Comparison of ENCODE assay signal across 8 cellular contexts in genomic region chr17:50117202-50118040, GRCh38. TPM values are rescaled to one million over a fixed set of nuclear protein-coding genes. Genes with fewer than 3 reads are reported as not detected.
DNase-seq lines count a peak whose midpoint lies in the region; TF ChIP-seq lines count a peak whose summit lies in the region.

No MANE protein-coding gene starts in this region.

- no peak overlapping the region for H3K4me2 ChIP-seq in neural cell (ENCODE audit: low read length)

- H3K9me3 ChIP-seq in neural cell (ENCODE audit: low read length) (no peaks in the 10 kb centered on the region), transverse colon (no peaks in the 10 kb centered on the region)

- peak; percentile 33 for TF ChIP-seq RAD21 in neural cell (conservative IDR thresholded peaks at IDR 0.05)

- TF ChIP-seq CTCF in neural cell (IDR thresholded peaks at IDR 0.05; ENCODE audit: poor library complexity, severe bottlenecking) (peak; percentile 68), transverse colon (IDR thresholded peaks at IDR 0.05) (peak; percentile 54 to 78 (median 68))

- H2AFZ ChIP-seq in neural cell (ENCODE audit: low read depth, low read length), result no peak overlapping the region

- in situ Hi-C loops in transverse colon (cut with MboI; ENCODE audit: low pct_ligation_motif_present in 1 of 4, low pct_unique_long_range_greater_than_20kb in 1 of 4, low sequenced_read_pairs in 3 of 4), result no loop called here

- DNase-seq in Daoy (ENCODE audit: low read depth) (peak; percentile 52), NCI-H1092 treated with DMSO at 0.1 percent for 48 hours (lab: John Stamatoyannopoulos, UW) (peak; percentile 50), activated T-cell treated with anti-CD3 and anti-CD28 coated beads for 1 hour (ENCODE audit: low read depth) (peak; percentile 53), erythroblast (lab: John Stamatoyannopoulos, UW) (peak; percentile 52 to 55), transverse colon (peak; percentile 68), NCI-H446 (lab: John Stamatoyannopoulos, UW) (no peak), putamen (ENCODE audit: low spot score) (no peak)

- H3K9me2 ChIP-seq in neural cell (ENCODE audit: insufficient read depth, low read length), result no peaks in the 10 kb centered on the region

- no peaks in the 10 kb centered on the region for H3K79me2 ChIP-seq in neural cell (replicated peaks; ENCODE audit: insufficient read depth, low read length)

- H3K27me3 ChIP-seq in neural cell (ENCODE audit: insufficient read depth, low read depth, low read length) (no peaks in the 10 kb centered on the region), transverse colon (peaks cover 18% of the 10 kb centered on the region)

- H3K4me3 ChIP-seq in neural cell (ENCODE audit: low read length) (no peak overlapping the region), transverse colon (peak overlapping the region in 2 of 4 donors; percentile 3 to 28)

- intact Hi-C loops in transverse colon (cut with DNase I; ENCODE audit: low total_unique reads), result no loop called here

- H3F3A ChIP-seq in neural cell (ENCODE audit: insufficient read depth, low read length, poor library complexity, severe bottlenecking), result no peaks in the 10 kb centered on the region

- H3K4me1 ChIP-seq in transverse colon, result peaks cover 9 to 27% (median 19%) of the 10 kb centered on the region in 4 donors

- 14% methylated on average over 43 of the region's 64 CpGs; no CpG with 5 or more reads in 1 of the 2 donors for WGBS in transverse colon (ENCODE audit: low coverage in 1 of 2), 2 donors

- H4K20me1 ChIP-seq in neural cell (ENCODE audit: insufficient read depth), result no peaks in the 10 kb centered on the region

- TF ChIP-seq POLR2A in erythroblast (IDR thresholded peaks at IDR 0.05; ENCODE audit: low read length) (no peak), transverse colon (IDR thresholded peaks at IDR 0.05) (no peak)

- H3K27ac ChIP-seq in neural cell (ENCODE audit: low read length), result no peak overlapping the region
- H3K27ac ChIP-seq in transverse colon, result no peak overlapping the region

- H3K36me3 ChIP-seq in neural cell (ENCODE audit: insufficient read depth, low read length) (peaks cover 4% of the 10 kb centered on the region), transverse colon (no peaks in the 10 kb centered on the region)

- H3K9ac ChIP-seq in neural cell (ENCODE audit: low read length), result no peak overlapping the region

- TF ChIP-seq EP300 in neural cell (conservative IDR thresholded peaks at IDR 0.05; ENCODE audit: poor library complexity, severe bottlenecking) (no peak), transverse colon (IDR thresholded peaks at IDR 0.05; ENCODE audit: low read depth) (no peak)

TF ChIP-seq in neural cell, 6 proteins besides CTCF, POLR2A, EP300 and RAD21:
- TF ChIP-seq TAF1 (IDR thresholded peaks at IDR 0.05; ENCODE audit: low read depth), result no peak
- peak; percentile 50 for TF ChIP-seq SMC3 (conservative IDR thresholded peaks at IDR 0.05; ENCODE audit: poor library complexity)
TF ChIP-seq in neural cell: peak in this region for 1.

RNA-seq across cellular contexts. Expression of gene SAMD14, which starts 12.5 kb away (rescaled TPM):
- 1.7 and 2.6 TPM in 2 replicates for total RNA-seq in Daoy (2014; rRNA removed; shearing (Covaris generic))
- 105 and 128 TPM in 2 replicates for polyA plus RNA-seq in neural cell
- polyA minus RNA-seq in neural cell, result 77.2 and 83.0 TPM in 2 replicates
- 1 to 10 TPM in 1 of 4 donors, under 1 TPM in 2, not detected in 1; 0.14 to 1.8 (median 0.32) TPM for total RNA-seq in transverse colon

RNA-seq across cellular contexts. Expression of gene PDK2, which starts 22.3 kb away (rescaled TPM):
- 4.5 and 5.7 TPM in 2 replicates for total RNA-seq in Daoy (2014; rRNA removed; shearing (Covaris generic))
- polyA plus RNA-seq in neural cell, result 36.2 and 41.7 TPM in 2 replicates
- polyA minus RNA-seq in neural cell, result 31.9 and 37.3 TPM in 2 replicates
- 100 to 1,000 TPM in 3 of 4 donors, 10 to 100 TPM in 1; 84.6 to 292 (median 136) TPM for total RNA-seq in transverse colon

RNA-seq across cellular contexts. Expression of gene PPP1R9B, which starts 33.1 kb away (rescaled TPM):
- 28.8 and 36.3 TPM in 2 replicates for total RNA-seq in Daoy (2014; rRNA removed; shearing (Covaris generic))
- polyA plus RNA-seq in neural cell, result 29.2 and 30.5 TPM in 2 replicates
- 56.8 and 70.1 TPM in 2 replicates for polyA minus RNA-seq in neural cell
- total RNA-seq in transverse colon, result 10 to 100 TPM; 19.0 to 29.9 (median 27.7) TPM

RNA-seq across cellular contexts. Expression of gene SGCA, which starts 48.4 kb away (rescaled TPM):
- 0.51 and 1.3 TPM in 2 replicates for total RNA-seq in Daoy (2014; rRNA removed; shearing (Covaris generic))
- 0.43 TPM in 1 of 2 replicates, not detected in the other for polyA plus RNA-seq in neural cell
- not detected in 2 replicates for polyA minus RNA-seq in neural cell
- 10 to 100 TPM in 1 of 4 donors, 1 to 10 TPM in 3; 3.7 to 65.3 (median 7.6) TPM for total RNA-seq in transverse colon

Comparison
In these comparisons a context has a peak if more than half of its experiments do, and no peak if none do; other contexts are left out.
1. DNase-seq: peak in Daoy (single experiment), NCI-H1092 treated with DMSO at 0.1 percent for 48 hours (single experiment), activated T-cell treated with anti-CD3 and anti-CD28 coated beads for 1 hour (single experiment), erythroblast (2 of 2) and transverse colon (single experiment); none in NCI-H446 (0 of 2) and putamen (single experiment).
2. RNA of gene PDK2, which starts 22.3 kb away (total RNA-seq): 84.6 to 292 TPM in transverse colon; 4.5 to 5.7 TPM in Daoy; every median in the first group is over 10 times any median in the second.